Comparison of ENCODE assay signal across 25 cellular contexts in genomic region chr3:15724446-15724845, GRCh38.
"Had no signal": no experiment of that assay in that cellular context is flagged by ENCODE, and none has a peak within 500 bp of the region (broad histone marks: within the 10 kb centered on the region; RNA-seq: fewer than 3 reads in every experiment).

No MANE protein-coding gene starts in this region.

- H3K4me1 ChIP-seq: Peyer's patch, SJCRH30 had no signal

- H2AFZ ChIP-seq: PC-9 had no signal

- H3K27ac Mint-ChIP-seq: T-cell had no signal

- H3K27me3 ChIP-seq: MG63, Peyer's patch, SJCRH30 had no signal

- H3K4me2 ChIP-seq: PC-9 had no signal

- H3K4me3 ChIP-seq: MG63, PC-9, Peyer's patch, SJCRH30 had no signal

- H3K27ac ChIP-seq: PC-9, Peyer's patch, SJCRH30 had no signal

- H3K27me3 Mint-ChIP-seq: T-cell had no signal

- H3K9me3 Mint-ChIP-seq: T-cell had no signal

- H3K4me3 Mint-ChIP-seq: T-cell had no signal

- DNase-seq: IMR-90; Karpas-422; KG1; MG63; NCI-H1092; NCI-H1105 treated with DMSO at 0.1 percent for 48 hours; NCI-H1417 treated with DMSO at 0.1 percent for 48 hours; NCI-H146; NCI-H1694 treated with DMSO at 0.1 percent for 48 hours; NCI-H1930; NCI-H2081; NCI-H2107; NCI-H226; NCI-H446; NCI-H510A; NCI-H524 treated with DMSO at 0.1 percent for 48 hours; NCI-H69; NCI-H774; NK-92 treated with Interleukin-12 subunit alpha and Interleukin-12 subunit beta, amount 100 ng/mL, for 24 hours; PC-9; Peyer's patch; SHP77 treated with DMSO at 0.1 percent for 48 hours; SJCRH30; SW 1271; T-cell had no signal

- H3K9me3 ChIP-seq: MG63, Peyer's patch, SJCRH30 had no signal
